In genomic region chr10:16436758-16437539, GRCh38 we compare ENCODE assay signal across 8 cellular contexts. TPM values are rescaled to one million over a fixed set of nuclear protein-coding genes. Genes with fewer than 3 reads are reported as not detected.
DNase-seq lines count a peak whose midpoint lies in the region; ATAC-seq lines count a peak whose summit lies in the region.

Gene PTER, plus strand, starts transcription at chr10:16437010. Its CDS starts 47,375 bp downstream, at chr10:16484385.

- no peak within 1 kb of the TSS for H4K8ac ChIP-seq in mesendoderm (ENCODE audit: low read depth, low read length)

- H3K18ac ChIP-seq in mesendoderm (ENCODE audit: low read length), result peak within 1 kb of the TSS; percentile 71

- H3K4me2 ChIP-seq in mesendoderm (ENCODE audit: low read length), result peak within 1 kb of the TSS; percentile 51

- no peak within 1 kb of the TSS for H4K5ac ChIP-seq in mesendoderm (ENCODE audit: low read length)

- H3K4me1 ChIP-seq in CD8-positive, alpha-beta memory T cell (ENCODE audit: insufficient read depth, low read length), result peaks cover 32% of the 10 kb centered on the region
- H3K4me1 ChIP-seq in endocrine pancreas (ENCODE audit: control insufficient read depth, insufficient read depth, low read length), result peaks cover 17% of the 10 kb centered on the region
- H3K4me1 ChIP-seq in mesendoderm (ENCODE audit: control insufficient read depth, low read depth, low read length), result peaks cover 7% of the 10 kb centered on the region

- H3K36me3 Mint-ChIP-seq in CD8-positive, alpha-beta memory T cell, result peaks cover 0 to 29% (median 10%) of the 10 kb centered on the region in 3 donors

- peak; percentile 92 to 97 (median 94) for DNase-seq in CD8-positive, alpha-beta memory T cell
- peak; percentile 33 for DNase-seq in HPDE6-E6E7 (ENCODE audit: extremely low spot score)
- DNase-seq in NK-92 (lab: John Stamatoyannopoulos, UW; ENCODE audit: unreplicated experiment), result peak; percentile 31
- peak; percentile 92 to 98 (median 97) for DNase-seq in activated CD8-positive, alpha-beta memory T cell treated with anti-CD3 and anti-CD28 coated beads for 48 hours (ENCODE audit: low read depth in 2 of 3, low spot score in 2 of 3)
- peak; percentile 99 for DNase-seq in mesendoderm
- peak; percentile 98 for DNase-seq in stimulated activated CD8-positive, alpha-beta memory T cell treated with anti-CD3 and anti-CD28 coated beads, Interleukin-15, amount 100 ng/mL, for 1 hour (ENCODE audit: low read depth)

- peaks cover 45 to 56% (median 54%) of the 10 kb centered on the region in 3 donors for H3K4me1 Mint-ChIP-seq in CD8-positive, alpha-beta memory T cell

- H3K4ac ChIP-seq in mesendoderm (ENCODE audit: low read depth, low read length), result no peak within 1 kb of the TSS

- CTCF ChIA-PET in CD8-positive, alpha-beta memory T cell (lab: Charles Lee), result interaction anchor here (1.1 kb wide), 1 partner anchor 380 kb away, joined by 4 read pairs; the partner anchor contains the start of gene RSU1

- no peaks in the 10 kb centered on the region for H3K27me3 ChIP-seq in CD8-positive, alpha-beta memory T cell (ENCODE audit: insufficient read depth, low read length, poor library complexity, severe bottlenecking)
- H3K27me3 ChIP-seq in endocrine pancreas (ENCODE audit: control insufficient read depth, insufficient read depth, low read length) (no peaks in the 10 kb centered on the region), mesendoderm (ENCODE audit: insufficient read depth, low read length, poor library complexity) (no peaks in the 10 kb centered on the region)

- peak within 1 kb of the TSS; percentile 75 for H3K9ac ChIP-seq in endocrine pancreas (ENCODE audit: control insufficient read depth, insufficient read depth, low read length)
- peak within 1 kb of the TSS; percentile 75 for H3K9ac ChIP-seq in mesendoderm (ENCODE audit: low read length)

- H3K4me3 ChIP-seq in CD8-positive, alpha-beta memory T cell (ENCODE audit: low read length), result peak within 1 kb of the TSS; percentile 75
- H3K4me3 ChIP-seq in endocrine pancreas (ENCODE audit: control insufficient read depth, insufficient read depth, low read length) (peak within 1 kb of the TSS; percentile 52), mesendoderm (ENCODE audit: low read length) (peak within 1 kb of the TSS; percentile 36)

- H3K79me1 ChIP-seq in mesendoderm (ENCODE audit: low read length), result no peaks in the 10 kb centered on the region

- H3K23ac ChIP-seq in mesendoderm (ENCODE audit: low read length), result no peak within 1 kb of the TSS

- no peaks in the 10 kb centered on the region for H3K9me3 Mint-ChIP-seq in CD8-positive, alpha-beta memory T cell

- H2BK5ac ChIP-seq in mesendoderm (ENCODE audit: low read length), result peak within 1 kb of the TSS; percentile 62

- peak within 1 kb of the TSS; percentile 86 to 96 (median 91) for H3K4me3 Mint-ChIP-seq in CD8-positive, alpha-beta memory T cell

- ATAC-seq in GM19468 (IDR thresholded peaks at IDR 0.05; ENCODE audit: extremely low read depth, unreplicated experiment), result peak; percentile 89

- H2BK15ac ChIP-seq in mesendoderm (replicated peaks; ENCODE audit: low read depth), result no peak within 1 kb of the TSS

- no CpG with 5 or more reads among the region's 49 CpGs for WGBS in mesendoderm (ENCODE audit: extremely low coverage, insufficient coverage, low lambda C conversion rate)

- H2BK120ac ChIP-seq in mesendoderm (ENCODE audit: low read depth, low read length), result no peak within 1 kb of the TSS

- H2AK5ac ChIP-seq in mesendoderm (ENCODE audit: low read length), result no peak within 1 kb of the TSS

- no peaks in the 10 kb centered on the region for H3K36me3 ChIP-seq in CD8-positive, alpha-beta memory T cell (ENCODE audit: insufficient read depth, low read length)
- H3K36me3 ChIP-seq in endocrine pancreas (ENCODE audit: control insufficient read depth, insufficient read depth, low read length) (no peaks in the 10 kb centered on the region), mesendoderm (ENCODE audit: control insufficient read depth, insufficient read depth, low read length) (no peaks in the 10 kb centered on the region)

- no peaks in the 10 kb centered on the region for H3K9me3 ChIP-seq in CD8-positive, alpha-beta memory T cell (ENCODE audit: low read length)
- H3K9me3 ChIP-seq in endocrine pancreas (ENCODE audit: control insufficient read depth, low read length), result no peaks in the 10 kb centered on the region

- peak within 1 kb of the TSS; percentile 27 to 95 (median 89) for H3K27ac Mint-ChIP-seq in CD8-positive, alpha-beta memory T cell

- H3K27ac ChIP-seq in CD8-positive, alpha-beta memory T cell (ENCODE audit: low read depth, low read length), result peak within 1 kb of the TSS; percentile 75
- peak within 1 kb of the TSS; percentile 40 for H3K27ac ChIP-seq in mesendoderm (ENCODE audit: low read depth, low read length)

- H3K27me3 Mint-ChIP-seq in CD8-positive, alpha-beta memory T cell, result no peaks in the 10 kb centered on the region

- POLR2A ChIA-PET in CD8-positive, alpha-beta memory T cell (lab: Charles Lee), result no interaction called here

- no peaks in the 10 kb centered on the region for H3K79me2 ChIP-seq in mesendoderm (ENCODE audit: control insufficient read depth, insufficient read depth, low read length)

- peak within 1 kb of the TSS; percentile 89 for H3K56ac ChIP-seq in mesendoderm (ENCODE audit: low read length)

RNA-seq across cellular contexts. Expression of gene PTER, which starts in this region (rescaled TPM):
- total RNA-seq in CD8-positive, alpha-beta memory T cell, result 10 to 100 TPM; 24.1 to 26.0 TPM
- 18.3 TPM for polyA plus RNA-seq in CD8-positive, alpha-beta memory T cell
- 7.8 TPM for polyA plus RNA-seq in mesendoderm (2013, experiment 1 of 2)
- polyA plus RNA-seq in mesendoderm (2013, experiment 2 of 2), result 7.4 TPM

Comparison
In these comparisons a context has a peak if more than half of its experiments do, and no peak if none do; other contexts are left out.
1. Peak in every context shown above with its lines: DNase-seq, ATAC-seq, H3K4me3 ChIP-seq and H3K27ac ChIP-seq.
2. DNase-seq: peak in every context shown above with its lines; median percentile 99 in mesendoderm; 98 in stimulated activated CD8-positive, alpha-beta memory T cell treated with anti-CD3 and anti-CD28 coated beads, Interleukin-15, amount 100 ng/mL, for 1 hour; 97 in activated CD8-positive, alpha-beta memory T cell treated with anti-CD3 and anti-CD28 coated beads for 48 hours; 94 in CD8-positive, alpha-beta memory T cell; 33 in HPDE6-E6E7; 31 in NK-92.